11 cellular contexts compared by ENCODE assay signal in genomic region chr2:162710282-162710891, GRCh38.
A peak's percentile ranks its signal among the peaks of the same experiment; 100 is the strongest.
DNase-seq lines count a peak whose midpoint lies in the region; ATAC-seq, FAIRE-seq and TF ChIP-seq lines count a peak whose summit lies in the region.
"Had no signal": no experiment of that assay in that cellular context is flagged by ENCODE, and none has a peak within 500 bp of the region (broad histone marks: within the 10 kb centered on the region; RNA-seq: fewer than 3 reads in every experiment).

No MANE protein-coding gene starts in this region.

- H3K36me3 Mint-ChIP-seq in activated CD8-positive, alpha-beta T cell treated with anti-CD3 and anti-CD28 coated beads for 36 hours (ENCODE audit: low read depth): no peaks in the 10 kb centered on the region
- H3K36me3 Mint-ChIP-seq: activated naive CD8-positive, alpha-beta T cell treated with anti-CD3 and anti-CD28 coated beads, Interleukin-2, amount 10 ng/mL, durations not matched to agents 7 days and 5 days had no signal

- CTCF ChIA-PET in A549 (lab: Yijun Ruan, JAX): no interaction called here
- CTCF ChIA-PET in activated CD8-positive, alpha-beta T cell treated with anti-CD3 and anti-CD28 coated beads for 36 hours (lab: Charles Lee): no interaction called here

- no peak for TF ChIP-seq RAD21 in A549 (conservative IDR thresholded peaks at IDR 0.05 in 1 of 2, IDR thresholded peaks at IDR 0.05 in 1 of 2)

- H3K27ac ChIP-seq in A549: no peak overlapping the region

- peaks cover 5% of the 10 kb centered on the region; the same call in 1 of the 3 replicates for H3K4me1 ChIP-seq in A549

- ATAC-seq in A549 (peak in 1 of 2 experiments; percentile 42; a peak in 1 of 6 replicates), HG03520 (IDR thresholded peaks at IDR 0.05; ENCODE audit: unreplicated experiment) (peak; percentile 50), GM18519 (IDR thresholded peaks at IDR 0.05; ENCODE audit: low FRiP score, unreplicated experiment) (no peak), GM19023 (IDR thresholded peaks at IDR 0.05; ENCODE audit: unreplicated experiment) (no peak)
- ATAC-seq in activated CD8-positive, alpha-beta T cell treated with anti-CD3 and anti-CD28 coated beads for 36 hours: no peak

- intact Hi-C loops in activated CD8-positive, alpha-beta T cell treated with anti-CD3 and anti-CD28 coated beads for 36 hours (cut with micrococcal nuclease): no loop called here

- H3K4me2 ChIP-seq in A549: peak overlapping the region; percentile 14; the same call in 2 of the 3 replicates

- H3K27me3 Mint-ChIP-seq in activated CD8-positive, alpha-beta T cell treated with anti-CD3 and anti-CD28 coated beads for 36 hours: no peaks in the 10 kb centered on the region
- H3K27me3 Mint-ChIP-seq: activated naive CD8-positive, alpha-beta T cell treated with anti-CD3 and anti-CD28 coated beads, Interleukin-2, amount 10 ng/mL, durations not matched to agents 7 days and 5 days had no signal

- TF ChIP-seq CTCF in A549 (IDR thresholded peaks at IDR 0.05): no peak
- TF ChIP-seq CTCF in activated CD8-positive, alpha-beta T cell treated with anti-CD3 and anti-CD28 coated beads for 36 hours (IDR thresholded peaks at IDR 0.05): no peak

- 28% methylated on average over 3 of the region's 3 CpGs for WGBS in A549 (ENCODE audit: missing lambda C conversion rate)

- H3K4me1 Mint-ChIP-seq in activated CD8-positive, alpha-beta T cell treated with anti-CD3 and anti-CD28 coated beads for 36 hours (ENCODE audit: low read depth): no peaks in the 10 kb centered on the region
- H3K4me1 Mint-ChIP-seq: activated naive CD8-positive, alpha-beta T cell treated with anti-CD3 and anti-CD28 coated beads, Interleukin-2, amount 10 ng/mL, durations not matched to agents 7 days and 5 days had no signal

- POLR2A ChIA-PET in A549 (lab: Yijun Ruan, JAX): no interaction called here
- POLR2A ChIA-PET in activated CD8-positive, alpha-beta T cell treated with anti-CD3 and anti-CD28 coated beads for 36 hours (lab: Charles Lee): no interaction called here

- FAIRE-seq in A549 (lab: Jason Lieb, UNC) (no peak), islet of Langerhans (lab: Jason Lieb, UNC) (peak; percentile 72)

- no peak for TF ChIP-seq POLR2A in A549 (IDR thresholded peaks at IDR 0.05; ENCODE audit: low read length)

- peak in 1 of 2 experiments; percentile 3 for DNase-seq in A549 (ENCODE audit: low read depth in 1 of 2, low spot score in 1 of 2)
- peak; percentile 83 for DNase-seq in NCI-H69 (lab: John Stamatoyannopoulos, UW)
- DNase-seq in activated CD8-positive, alpha-beta T cell treated with anti-CD3 and anti-CD28 coated beads for 36 hours: no peak
- DNase-seq in NCI-H526 treated with DMSO at 0.1 percent for 48 hours (lab: John Stamatoyannopoulos, UW): no peak
- DNase-seq: activated naive CD8-positive, alpha-beta T cell treated with anti-CD3 and anti-CD28 coated beads, Interleukin-2, amount 10 ng/mL, durations not matched to agents 7 days and 5 days; foreskin melanocyte had no signal

- H3K9me3 Mint-ChIP-seq in activated CD8-positive, alpha-beta T cell treated with anti-CD3 and anti-CD28 coated beads for 36 hours: peaks cover 2% of the 10 kb centered on the region
- H3K9me3 Mint-ChIP-seq: activated naive CD8-positive, alpha-beta T cell treated with anti-CD3 and anti-CD28 coated beads, Interleukin-2, amount 10 ng/mL, durations not matched to agents 7 days and 5 days; T-helper 2 cell treated with Interferon-gamma antibody and Interleukin-4, amounts not matched to agents 5 μg/mL and 100 μg/mL, for 36 hours had no signal

- H3K9me3 ChIP-seq in A549: no peaks in the 10 kb centered on the region

- H3K4me3 ChIP-seq in A549: no peak overlapping the region

- no peak overlapping the region for H3K27ac Mint-ChIP-seq in activated CD8-positive, alpha-beta T cell treated with anti-CD3 and anti-CD28 coated beads for 36 hours
- H3K27ac Mint-ChIP-seq: activated naive CD8-positive, alpha-beta T cell treated with anti-CD3 and anti-CD28 coated beads, Interleukin-2, amount 10 ng/mL, durations not matched to agents 7 days and 5 days; T-helper 2 cell treated with Interferon-gamma antibody and Interleukin-4, amounts not matched to agents 5 μg/mL and 100 μg/mL, for 36 hours had no signal

- no peak for TF ChIP-seq EP300 in A549 (IDR thresholded peaks at IDR 0.05)

- no peak overlapping the region for H3K4me3 Mint-ChIP-seq in activated CD8-positive, alpha-beta T cell treated with anti-CD3 and anti-CD28 coated beads for 36 hours
- H3K4me3 Mint-ChIP-seq: activated naive CD8-positive, alpha-beta T cell treated with anti-CD3 and anti-CD28 coated beads, Interleukin-2, amount 10 ng/mL, durations not matched to agents 7 days and 5 days; T-helper 2 cell treated with Interferon-gamma antibody and Interleukin-4, amounts not matched to agents 5 μg/mL and 100 μg/mL, for 36 hours had no signal

TF ChIP-seq in A549, 52 proteins besides CTCF, POLR2A, EP300 and RAD21:
- TF ChIP-seq HES2 (IDR thresholded peaks at IDR 0.05) (no peak), FOXS1 (CRISPR knock-in tag; IDR thresholded peaks at IDR 0.05) (no peak), MAX (IDR thresholded peaks at IDR 0.05) (no peak), FOSL2 (IDR thresholded peaks at IDR 0.05) (no peak), FOSL2 (CRISPR knock-in tag; IDR thresholded peaks at IDR 0.05) (peak; percentile 42; the same call in 1 of the 2 replicates)
